In genomic region chr17:9973689-9974459, GRCh38 we compare ENCODE assay signal across 14 cellular contexts.
A peak's percentile ranks its signal among the peaks of the same experiment; 100 is the strongest.
DNase-seq lines count a peak whose midpoint lies in the region; ATAC-seq and TF ChIP-seq lines count a peak whose summit lies in the region.
"Had no signal": no experiment of that assay in that cellular context is flagged by ENCODE, and none has a peak within 500 bp of the region (broad histone marks: within the 10 kb centered on the region; RNA-seq: fewer than 3 reads in every experiment).

No MANE protein-coding gene starts in this region.

- H3K9me3 Mint-ChIP-seq in stimulated activated naive CD8-positive, alpha-beta T cell treated with anti-CD3 and anti-CD28 coated beads, Interleukin-15, amount 100 ng/mL, for 72 hours = no peaks in the 10 kb centered on the region
- H3K9me3 Mint-ChIP-seq: activated CD8-positive, alpha-beta T cell treated with anti-CD3 and anti-CD28 coated beads for 36 hours; type B pancreatic cell had no signal

- no peak overlapping the region for H3K4me3 Mint-ChIP-seq in stimulated activated naive CD8-positive, alpha-beta T cell treated with anti-CD3 and anti-CD28 coated beads, Interleukin-15, amount 100 ng/mL, for 72 hours
- H3K4me3 Mint-ChIP-seq: activated CD8-positive, alpha-beta T cell treated with anti-CD3 and anti-CD28 coated beads for 36 hours; type B pancreatic cell had no signal

- H3K4me3 ChIP-seq in heart left ventricle = no peak overlapping the region
- no peak overlapping the region for H3K4me3 ChIP-seq in fibroblast of villous mesenchyme (ENCODE audit: low read depth, low read length)
- no peak overlapping the region for H3K4me3 ChIP-seq in neutrophil (ENCODE audit: low read depth in 1 of 2, low read length in 1 of 2)
- no peak overlapping the region for H3K4me3 ChIP-seq in upper lobe of right lung

- H3K27ac ChIP-seq in heart left ventricle = peak overlapping the region in 9 of 12 donors; percentile 2 to 70 (median 32)
- H3K27ac ChIP-seq in neutrophil = peak overlapping the region; percentile 85
- H3K27ac ChIP-seq in upper lobe of right lung = peak overlapping the region; percentile 70
- H3K27ac ChIP-seq: parathyroid adenoma had no signal

- ATAC-seq in heart left ventricle (peak in 1 of 4 donors; percentile 15), Right ventricle myocardium inferior (no peak), upper lobe of right lung (no peak), GM21576 (IDR thresholded peaks at IDR 0.05; ENCODE audit: unreplicated experiment) (no peak)
- ATAC-seq in stimulated activated naive CD8-positive, alpha-beta T cell treated with anti-CD3 and anti-CD28 coated beads, Interleukin-15, Interleukin-2, amounts not matched to agents 100 U/mL and 50 U/mL, for 24 hours = no peak
- ATAC-seq in stimulated activated naive CD8-positive, alpha-beta T cell treated with anti-CD3 and anti-CD28 coated beads, Interleukin-15, amount 100 ng/mL, for 72 hours = no peak
- ATAC-seq: activated CD8-positive, alpha-beta T cell treated with anti-CD3 and anti-CD28 coated beads for 36 hours; SK-N-SH treated with all-trans-retinoic acid at 6 μM for 48 hours had no signal

- H3K27me3 Mint-ChIP-seq in stimulated activated naive CD8-positive, alpha-beta T cell treated with anti-CD3 and anti-CD28 coated beads, Interleukin-15, amount 100 ng/mL, for 72 hours = no peaks in the 10 kb centered on the region
- H3K27me3 Mint-ChIP-seq: activated CD8-positive, alpha-beta T cell treated with anti-CD3 and anti-CD28 coated beads for 36 hours had no signal

- H3K36me3 ChIP-seq in heart left ventricle (peaks cover 0 to 9% (median 0%) of the 10 kb centered on the region in 9 donors), neutrophil (peaks cover 11% of the 10 kb centered on the region), upper lobe of right lung (no peaks in the 10 kb centered on the region)

- TF ChIP-seq POLR2A in heart left ventricle (IDR thresholded peaks at IDR 0.05) = no peak

- no peak overlapping the region for H3K27ac Mint-ChIP-seq in stimulated activated naive CD8-positive, alpha-beta T cell treated with anti-CD3 and anti-CD28 coated beads, Interleukin-15, amount 100 ng/mL, for 72 hours
- H3K27ac Mint-ChIP-seq: activated CD8-positive, alpha-beta T cell treated with anti-CD3 and anti-CD28 coated beads for 36 hours; type B pancreatic cell had no signal

- DNase-seq in heart left ventricle (peak in 1 of 5 donors; percentile 17), Right ventricle myocardium inferior (ENCODE audit: missing footprints) (no peak), fibroblast of villous mesenchyme (ENCODE audit: low read depth) (peak; percentile 48), upper lobe of right lung (no peak)
- DNase-seq in stimulated activated naive CD8-positive, alpha-beta T cell treated with anti-CD3 and anti-CD28 coated beads, Interleukin-15, Interleukin-2, amounts not matched to agents 100 U/mL and 50 U/mL, for 24 hours = no peak
- no peak for DNase-seq in stimulated activated naive CD8-positive, alpha-beta T cell treated with anti-CD3 and anti-CD28 coated beads, Interleukin-15, amount 100 ng/mL, for 72 hours
- DNase-seq: activated CD8-positive, alpha-beta T cell treated with anti-CD3 and anti-CD28 coated beads for 36 hours; MM.1S; NCI-H2107 had no signal

- H3K27me3 ChIP-seq in heart left ventricle (no peaks in the 10 kb centered on the region), neutrophil (no peaks in the 10 kb centered on the region), upper lobe of right lung (no peaks in the 10 kb centered on the region)

- intact Hi-C loops in heart left ventricle (cut with DNase I) (no loop called here), Right ventricle myocardium inferior (cut with DNase I) (no loop called here), upper lobe of right lung (cut with DNase I) (no loop called here)

- TF ChIP-seq CTCF in heart left ventricle (IDR thresholded peaks at IDR 0.05) = no peak
- TF ChIP-seq CTCF in fibroblast of villous mesenchyme (IDR thresholded peaks at IDR 0.05; ENCODE audit: insufficient read depth, low read depth, low read length) = no peak
- no peak for TF ChIP-seq CTCF in neutrophil (IDR thresholded peaks at IDR 0.05)
- TF ChIP-seq CTCF in upper lobe of right lung (IDR thresholded peaks at IDR 0.05) = no peak

- H3K9me3 ChIP-seq in heart left ventricle (no peaks in the 10 kb centered on the region), neutrophil (no peaks in the 10 kb centered on the region), upper lobe of right lung (no peaks in the 10 kb centered on the region)

- peaks cover 6% of the 10 kb centered on the region for H3K4me1 Mint-ChIP-seq in stimulated activated naive CD8-positive, alpha-beta T cell treated with anti-CD3 and anti-CD28 coated beads, Interleukin-15, amount 100 ng/mL, for 72 hours

- WGBS in heart left ventricle, 4 donors = 40 to 61% (median 45%) methylated on average over 13 of the region's 13 CpGs

- H3K4me1 ChIP-seq in heart left ventricle = peaks cover 0 to 57% (median 14%) of the 10 kb centered on the region in 12 donors
- peaks cover 46 to 49% of the 10 kb centered on the region in 2 experiments for H3K4me1 ChIP-seq in neutrophil (ENCODE audit: control insufficient read depth in 1 of 2, insufficient read depth in 1 of 2, low read depth in 1 of 2, low read length in 1 of 2)
- peaks cover 13% of the 10 kb centered on the region for H3K4me1 ChIP-seq in upper lobe of right lung
- H3K4me1 ChIP-seq: parathyroid adenoma had no signal

Comparison
In these comparisons a context has a peak if more than half of its experiments do, and no peak if none do; other contexts are left out.
1. H3K27ac ChIP-seq: peak in every context shown above with its lines; median percentile 85 in neutrophil; 70 in upper lobe of right lung; 32 in heart left ventricle.